1 cellular context compared by ENCODE assay signal in genomic region chr5:131277415-131277814, GRCh38.
TF ChIP-seq lines count a peak whose summit lies in the region.

No MANE protein-coding gene starts in this region.

TF ChIP-seq in GM12878, 131 proteins besides CTCF, POLR2A, EP300 and RAD21:
- TF ChIP-seq POLR2AphosphoS5 (IDR thresholded peaks at IDR 0.05; ENCODE audit: low read length) (no peak), ZZZ3 (IDR thresholded peaks at IDR 0.05; ENCODE audit: control insufficient read depth, insufficient read length, low read depth) (no peak), EZH2 (IDR thresholded peaks at IDR 0.05; ENCODE audit: borderline replicate concordance, control insufficient read depth, low read depth, low read length) (no peak), TCF3 (IDR thresholded peaks at IDR 0.05; ENCODE audit: borderline replicate concordance, insufficient read depth, low read depth, low read length) (no peak), JUND (IDR thresholded peaks at IDR 0.05; ENCODE audit: low read depth, low read length) (no peak), FOXK2 (IDR thresholded peaks at IDR 0.05) (no peak), ZNF622 (IDR thresholded peaks at IDR 0.05) (no peak), ZNF384 (IDR thresholded peaks at IDR 0.05; ENCODE audit: borderline replicate concordance, low read depth, low read length) (no peak), RBBP5 (conservative IDR thresholded peaks at IDR 0.05) (no peak), RUNX3 (IDR thresholded peaks at IDR 0.05; ENCODE audit: low read length) (no peak), ATF3 (IDR thresholded peaks at IDR 0.05; ENCODE audit: borderline replicate concordance, extremely low read depth, low read depth, low read length) (no peak), ATF2 (IDR thresholded peaks at IDR 0.05; ENCODE audit: low read length) (no peak), RFX5 (IDR thresholded peaks at IDR 0.05; ENCODE audit: low read depth, low read length) (no peak), ESRRA (IDR thresholded peaks at IDR 0.05; ENCODE audit: low read length) (no peak), MAX (IDR thresholded peaks at IDR 0.05; ENCODE audit: low read depth, low read length) (no peak), HDGF (IDR thresholded peaks at IDR 0.05) (no peak)
- TF ChIP-seq, protein P1, sequence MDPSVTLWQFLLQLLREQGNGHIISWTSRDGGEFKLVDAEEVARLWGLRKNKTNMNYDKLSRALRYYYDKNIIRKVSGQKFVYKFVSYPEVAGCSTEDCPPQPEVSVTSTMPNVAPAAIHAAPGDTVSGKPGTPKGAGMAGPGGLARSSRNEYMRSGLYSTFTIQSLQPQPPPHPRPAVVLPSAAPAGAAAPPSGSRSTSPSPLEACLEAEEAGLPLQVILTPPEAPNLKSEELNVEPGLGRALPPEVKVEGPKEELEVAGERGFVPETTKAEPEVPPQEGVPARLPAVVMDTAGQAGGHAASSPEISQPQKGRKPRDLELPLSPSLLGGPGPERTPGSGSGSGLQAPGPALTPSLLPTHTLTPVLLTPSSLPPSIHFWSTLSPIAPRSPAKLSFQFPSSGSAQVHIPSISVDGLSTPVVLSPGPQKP (IDR thresholded peaks at IDR 0.05; ENCODE audit: low read depth, low read length) = no peak
- TF ChIP-seq, protein P2, sequence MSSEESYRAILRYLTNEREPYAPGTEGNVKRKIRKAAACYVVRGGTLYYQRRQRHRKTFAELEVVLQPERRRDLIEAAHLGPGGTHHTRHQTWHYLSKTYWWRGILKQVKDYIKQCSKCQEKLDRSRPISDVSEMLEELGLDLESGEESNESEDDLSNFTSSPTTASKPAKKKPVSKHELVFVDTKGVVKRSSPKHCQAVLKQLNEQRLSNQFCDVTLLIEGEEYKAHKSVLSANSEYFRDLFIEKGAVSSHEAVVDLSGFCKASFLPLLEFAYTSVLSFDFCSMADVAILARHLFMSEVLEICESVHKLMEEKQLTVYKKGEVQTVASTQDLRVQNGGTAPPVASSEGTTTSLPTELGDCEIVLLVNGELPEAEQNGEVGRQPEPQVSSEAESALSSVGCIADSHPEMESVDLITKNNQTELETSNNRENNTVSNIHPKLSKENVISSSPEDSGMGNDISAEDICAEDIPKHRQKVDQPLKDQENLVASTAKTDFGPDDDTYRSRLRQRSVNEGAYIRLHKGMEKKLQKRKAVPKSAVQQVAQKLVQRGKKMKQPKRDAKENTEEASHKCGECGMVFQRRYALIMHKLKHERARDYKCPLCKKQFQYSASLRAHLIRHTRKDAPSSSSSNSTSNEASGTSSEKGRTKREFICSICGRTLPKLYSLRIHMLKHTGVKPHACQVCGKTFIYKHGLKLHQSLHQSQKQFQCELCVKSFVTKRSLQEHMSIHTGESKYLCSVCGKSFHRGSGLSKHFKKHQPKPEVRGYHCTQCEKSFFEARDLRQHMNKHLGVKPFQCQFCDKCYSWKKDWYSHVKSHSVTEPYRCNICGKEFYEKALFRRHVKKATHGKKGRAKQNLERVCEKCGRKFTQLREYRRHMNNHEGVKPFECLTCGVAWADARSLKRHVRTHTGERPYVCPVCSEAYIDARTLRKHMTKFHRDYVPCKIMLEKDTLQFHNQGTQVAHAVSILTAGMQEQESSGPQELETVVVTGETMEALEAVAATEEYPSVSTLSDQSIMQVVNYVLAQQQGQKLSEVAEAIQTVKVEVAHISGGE (CRISPR knock-in tag; IDR thresholded peaks at IDR 0.05) = no peak
